22 cellular contexts compared by ENCODE assay signal in the genomic region with DNA sequence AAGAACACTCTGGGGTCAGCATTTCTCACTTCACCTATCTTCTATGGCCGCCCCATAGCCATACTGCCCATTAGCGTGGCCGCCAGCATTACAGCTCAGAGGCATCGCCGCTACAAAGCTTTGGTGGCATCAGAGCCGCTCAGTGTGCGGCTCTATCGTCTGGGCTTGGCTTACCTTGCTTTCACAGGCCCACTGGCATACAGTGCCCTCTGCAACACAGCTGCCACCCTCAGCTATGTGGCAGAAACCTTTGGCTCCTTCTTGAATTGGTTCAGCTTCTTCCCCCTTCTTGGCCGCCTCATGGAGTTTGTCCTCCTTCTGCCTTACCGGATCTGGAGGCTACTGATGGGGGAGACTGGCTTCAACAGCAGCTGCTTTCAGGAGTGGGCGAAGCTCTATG. TPM values are rescaled to one million over a fixed set of nuclear protein-coding genes. Genes with fewer than 3 reads are reported as not detected.
DNase-seq lines count a peak whose midpoint lies in the region; ATAC-seq and TF ChIP-seq lines count a peak whose summit lies in the region.
"Had no signal": no experiment of that assay in that cellular context is flagged by ENCODE, and none has a peak within 500 bp of the region (broad histone marks: within the 10 kb centered on the region; RNA-seq: fewer than 3 reads in every experiment).

No MANE protein-coding gene starts in this region.

- peak; percentile 6 for DNase-seq in AG20443 (ENCODE audit: low spot score)
- DNase-seq in T-helper 17 cell, result no peak
- DNase-seq in progenitor cell of endocrine pancreas (ENCODE audit: low spot score, unreplicated experiment), result no peak
- no peak for DNase-seq in nucleus accumbens (lab: John Stamatoyannopoulos, UW)
- DNase-seq in effector memory CD4-positive, alpha-beta T cell, result no peak
- no peak for DNase-seq in stimulated activated CD4-positive, alpha-beta T cell treated with anti-CD3 and anti-CD28 coated beads, Interleukin-15, amount 100 ng/mL, for 24 hours
- no peak for DNase-seq in NCI-H146 (lab: John Stamatoyannopoulos, UW)
- DNase-seq: ACHN; AML-193; DMS79 treated with DMSO at 0.1 percent for 48 hours; H7; Karpas-422; NCI-H1417 treated with DMSO at 0.1 percent for 48 hours; NCI-H2029; NK-92 treated with Interleukin-12 subunit alpha and Interleukin-12 subunit beta, amount 100 ng/mL, for 24 hours had no signal

- H3K27ac ChIP-seq in liver (ENCODE audit: low read depth in 1 of 2, low read length in 2 of 2), result no peak overlapping the region
- H3K27ac ChIP-seq in effector memory CD4-positive, alpha-beta T cell (ENCODE audit: insufficient read depth, low read length, poor library complexity, severe bottlenecking), result no peak overlapping the region
- H3K27ac ChIP-seq: HL-60, SK-N-MC had no signal

- H3K4me1 Mint-ChIP-seq in T-helper 17 cell (peaks cover 18% of the 10 kb centered on the region), progenitor cell of endocrine pancreas (ENCODE audit: low read depth) (peaks cover 27% of the 10 kb centered on the region)

- no peaks in the 10 kb centered on the region for H3K27me3 ChIP-seq in liver (ENCODE audit: control insufficient read depth in 4 of 4, insufficient read depth in 4 of 4, low read length in 3 of 4)
- peaks cover 55% of the 10 kb centered on the region for H3K27me3 ChIP-seq in effector memory CD4-positive, alpha-beta T cell (replicated peaks; ENCODE audit: control insufficient read depth, insufficient read depth, low read length, poor library complexity, severe bottlenecking)

- H3K9me3 Mint-ChIP-seq in progenitor cell of endocrine pancreas (ENCODE audit: low read depth), result no peaks in the 10 kb centered on the region

- H3K36me3 ChIP-seq in liver (ENCODE audit: control insufficient read depth in 4 of 4, insufficient read depth in 3 of 4, low read depth in 1 of 4, low read length in 3 of 4), result peaks cover 1 to 6% (median 3%) of the 10 kb centered on the region in 4 donors
- no peaks in the 10 kb centered on the region for H3K36me3 ChIP-seq in effector memory CD4-positive, alpha-beta T cell (ENCODE audit: control insufficient read depth, insufficient read depth, low read length)

- H3K36me3 Mint-ChIP-seq in T-helper 17 cell (ENCODE audit: low read depth) (peaks cover 2% of the 10 kb centered on the region), progenitor cell of endocrine pancreas (ENCODE audit: insufficient read depth) (peaks cover 9% of the 10 kb centered on the region)
- H3K36me3 Mint-ChIP-seq: IgD-negative memory B cell had no signal

- H3K4me1 ChIP-seq in liver (ENCODE audit: control insufficient read depth in 4 of 4, insufficient read depth in 4 of 4, low read length in 3 of 4), result peaks cover 20 to 40% (median 29%) of the 10 kb centered on the region in 4 donors
- peaks cover 35% of the 10 kb centered on the region for H3K4me1 ChIP-seq in effector memory CD4-positive, alpha-beta T cell (ENCODE audit: control insufficient read depth, insufficient read depth, low read length, poor library complexity, severe bottlenecking)

- H3K4me3 ChIP-seq in liver (ENCODE audit: low read depth in 1 of 3, low read length in 3 of 3), result peak overlapping the region; percentile 47 to 80 (median 67)
- H3K4me3 ChIP-seq in effector memory CD4-positive, alpha-beta T cell (ENCODE audit: insufficient read depth, low read depth, low read length, poor library complexity, severe bottlenecking), result no peak overlapping the region
- H3K4me3 ChIP-seq: SK-N-MC had no signal

- TF ChIP-seq RAD21 in liver (IDR thresholded peaks at IDR 0.05), result no peak

- no peak for TF ChIP-seq CTCF in liver (IDR thresholded peaks at IDR 0.05; ENCODE audit: low read depth, low read length, missing input control)
- TF ChIP-seq CTCF in progenitor cell of endocrine pancreas (IDR thresholded peaks at IDR 0.05; ENCODE audit: unreplicated experiment), result no peak

- 91% methylated on average over 11 of the region's 11 CpGs for WGBS in liver

- no peak overlapping the region for H3K27ac Mint-ChIP-seq in T-helper 17 cell
- H3K27ac Mint-ChIP-seq in progenitor cell of endocrine pancreas, result no peak overlapping the region
- H3K27ac Mint-ChIP-seq: CD14-positive monocyte had no signal

- H3K4me3 Mint-ChIP-seq in T-helper 17 cell, result peak overlapping the region; percentile 57
- H3K4me3 Mint-ChIP-seq in progenitor cell of endocrine pancreas (ENCODE audit: low read depth), result peak overlapping the region; percentile 52

- peak overlapping the region in 1 of 2 donors; percentile 14 for H3K9ac ChIP-seq in liver (ENCODE audit: low read depth in 1 of 2, low read length in 2 of 2)

- no peak for ATAC-seq in T-helper 17 cell
- ATAC-seq: Right ventricle myocardium inferior had no signal

- H3K27me3 Mint-ChIP-seq in T-helper 17 cell (peaks cover 65% of the 10 kb centered on the region), progenitor cell of endocrine pancreas (no peaks in the 10 kb centered on the region)

- no peaks in the 10 kb centered on the region for H3K9me3 ChIP-seq in T-helper 17 cell (ENCODE audit: control insufficient read depth, low read length, poor library complexity, severe bottlenecking)
- no peaks in the 10 kb centered on the region for H3K9me3 ChIP-seq in liver (ENCODE audit: control insufficient read depth in 4 of 4, low read length in 3 of 4)
- no peaks in the 10 kb centered on the region for H3K9me3 ChIP-seq in effector memory CD4-positive, alpha-beta T cell (ENCODE audit: control insufficient read depth, low read length)

TF ChIP-seq in liver, 16 proteins besides CTCF, POLR2A, EP300 and RAD21 (continues in another document):
- TF ChIP-seq YY1 (IDR thresholded peaks at IDR 0.05) (no peak), MAX (IDR thresholded peaks at IDR 0.05) (no peak), NR2F2 (IDR thresholded peaks at IDR 0.05) (no peak), GABPA (IDR thresholded peaks at IDR 0.05 in 1 of 2, conservative IDR thresholded peaks at IDR 0.05 in 1 of 2) (no peak), EGR1 (IDR thresholded peaks at IDR 0.05; ENCODE audit: low read depth in 2 of 2) (no peak), ATF3 (IDR thresholded peaks at IDR 0.05) (no peak), RXRA (IDR thresholded peaks at IDR 0.05) (no peak), SP1 (IDR thresholded peaks at IDR 0.05) (no peak), JUND (IDR thresholded peaks at IDR 0.05) (no peak), ZBTB33 (IDR thresholded peaks at IDR 0.05) (no peak), HNF4G (IDR thresholded peaks at IDR 0.05) (no peak), HNF4A (conservative IDR thresholded peaks at IDR 0.05) (no peak)

RNA-seq across cellular contexts. Expression of gene DNAJC22, which starts 2.6 kb away (rescaled TPM):
- total RNA-seq in T-helper 17 cell, result not detected
- total RNA-seq in liver, result 10 to 100 TPM; 16.6 to 49.4 TPM
- polyA plus RNA-seq in liver, result 10 to 100 TPM; 22.4 to 34.0 TPM
- total RNA-seq in progenitor cell of endocrine pancreas, result 36.0 and 38.7 TPM in 2 replicates
- total RNA-seq: Right ventricle myocardium inferior had no signal
- polyA plus RNA-seq: CD14-positive monocyte, IgD-negative memory B cell had no signal

RNA-seq across cellular contexts. Expression of gene C1QL4, which starts 12.3 kb away (rescaled TPM):
- total RNA-seq in T-helper 17 cell (not detected), liver (not detected), progenitor cell of endocrine pancreas (0.64 and 0.79 TPM in 2 replicates)
- not detected for polyA plus RNA-seq in liver
- total RNA-seq: MCF 10A, Right ventricle myocardium inferior had no signal
- polyA plus RNA-seq: CD14-positive monocyte, IgD-negative memory B cell had no signal

RNA-seq across cellular contexts. Expression of gene SPATS2, which starts 18.0 kb away (rescaled TPM):
- total RNA-seq in T-helper 17 cell (1 to 10 TPM; 5.2 TPM), liver (1 to 10 TPM; 4.1 to 5.2 TPM), progenitor cell of endocrine pancreas (84.4 and 87.1 TPM in 2 replicates)
- polyA plus RNA-seq in liver, result 1 to 10 TPM; 2.4 to 4.9 TPM

RNA-seq across cellular contexts. Expression of gene TROAP, which starts 26.2 kb away (rescaled TPM):
- under 1 TPM in 1 of 2 donors, not detected in 1; 0.55 TPM for total RNA-seq in T-helper 17 cell
- 10 to 100 TPM in 1 of 2 donors, not detected in 1; 17.5 TPM for total RNA-seq in liver
- 1 to 10 TPM in 1 of 2 donors, under 1 TPM in 1; 0.97 to 2.0 TPM for polyA plus RNA-seq in liver
- 44.7 and 44.9 TPM in 2 replicates for total RNA-seq in progenitor cell of endocrine pancreas
- polyA plus RNA-seq: CD14-positive monocyte, IgD-negative memory B cell had no signal

RNA-seq across cellular contexts. Expression of gene PRPH, which starts 54.3 kb away (rescaled TPM):
- total RNA-seq in T-helper 17 cell, result not detected
- total RNA-seq in liver, result not detected
- polyA plus RNA-seq in liver, result under 1 TPM in 1 of 2 donors, not detected in 1; 0.05 TPM
- 0.60 and 0.62 TPM in 2 replicates for total RNA-seq in progenitor cell of endocrine pancreas
- polyA plus RNA-seq: CD14-positive monocyte, IgD-negative memory B cell had no signal

Comparison
In these comparisons a context has a peak if more than half of its experiments do, and no peak if none do; other contexts are left out.
1. RNA of gene DNAJC22, which starts 2.6 kb away (total RNA-seq): 16.6 to 49.4 TPM in liver and 36.0 to 38.7 TPM in progenitor cell of endocrine pancreas; not detected in T-helper 17 cell; every median in the first group is over 10 times any median in the second.
2. RNA of gene SPATS2, which starts 18.0 kb away (total RNA-seq): 84.4 to 87.1 TPM in progenitor cell of endocrine pancreas; 5.2 TPM in T-helper 17 cell and 4.1 to 5.2 TPM in liver; every median in the first group is over 10 times any median in the second.